Comparison of ENCODE assay signal across 14 cellular contexts in the genomic region with DNA sequence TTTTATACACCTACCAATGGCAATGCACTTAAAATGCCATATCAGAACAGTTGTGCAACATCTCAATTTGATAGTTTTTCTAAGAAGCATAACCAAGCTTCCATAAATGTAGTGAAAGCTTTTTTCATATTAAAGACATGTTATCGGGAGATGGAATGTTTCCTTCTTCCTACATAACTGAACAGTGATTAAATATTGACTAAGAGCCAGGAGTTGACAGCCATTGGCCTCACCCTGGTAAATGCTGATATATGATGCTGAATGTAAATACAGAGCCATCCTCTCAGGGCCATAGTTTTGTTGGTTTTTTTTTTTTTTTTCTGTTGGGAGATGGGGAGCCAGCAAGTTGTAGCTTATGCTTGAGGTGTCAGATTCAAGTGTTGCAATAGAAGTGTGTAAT. TPM values are rescaled to one million over a fixed set of nuclear protein-coding genes. Genes with fewer than 3 reads are reported as not detected.
DNase-seq lines count a peak whose midpoint lies in the region; ATAC-seq, FAIRE-seq and TF ChIP-seq lines count a peak whose summit lies in the region.
"Had no signal": no experiment of that assay in that cellular context is flagged by ENCODE, and none has a peak within 500 bp of the region (broad histone marks: within the 10 kb centered on the region; RNA-seq: fewer than 3 reads in every experiment).

No MANE protein-coding gene starts in this region.

- H3F3A ChIP-seq in PC-9 (ENCODE audit: insufficient read depth, low read depth) (peaks cover 43% of the 10 kb centered on the region), smooth muscle cell (ENCODE audit: low read depth) (peaks cover 4% of the 10 kb centered on the region)

- H3K27me3 ChIP-seq in PC-9 (ENCODE audit: insufficient read depth, low read depth) (no peaks in the 10 kb centered on the region), esophagus squamous epithelium (no peaks in the 10 kb centered on the region), smooth muscle cell (ENCODE audit: low read depth) (no peaks in the 10 kb centered on the region)
- H3K27me3 ChIP-seq: thyroid gland had no signal

- TF ChIP-seq CTCF in PC-9 (conservative IDR thresholded peaks at IDR 0.05) (no peak), esophagus squamous epithelium (IDR thresholded peaks at IDR 0.05) (no peak), smooth muscle cell (IDR thresholded peaks at IDR 0.05; ENCODE audit: borderline replicate concordance, insufficient read depth, poor library complexity, severe bottlenecking) (no peak)

- H3K79me2 ChIP-seq in PC-9 (ENCODE audit: low read depth) (peaks cover 66% of the 10 kb centered on the region), smooth muscle cell (ENCODE audit: low read depth) (peaks cover 68% of the 10 kb centered on the region)

- ATAC-seq in HG02852 (IDR thresholded peaks at IDR 0.05; ENCODE audit: unreplicated experiment): no peak
- ATAC-seq: sciatic nerve had no signal

- H2AFZ ChIP-seq in PC-9 (no peak overlapping the region), smooth muscle cell (ENCODE audit: low read depth) (no peak overlapping the region)

- H3K9me3 ChIP-seq in PC-9 (ENCODE audit: insufficient read depth, low read depth) (no peaks in the 10 kb centered on the region), esophagus squamous epithelium (no peaks in the 10 kb centered on the region), smooth muscle cell (replicated peaks; ENCODE audit: low read depth) (no peaks in the 10 kb centered on the region)
- H3K9me3 ChIP-seq: thyroid gland had no signal

- H3K9me2 ChIP-seq in PC-9 (ENCODE audit: insufficient read depth): no peaks in the 10 kb centered on the region

- H3K9ac ChIP-seq in smooth muscle cell (ENCODE audit: low read depth): peak overlapping the region; percentile 68

- POLR2A ChIA-PET in PC-9 (lab: Charles Lee; ENCODE audit: unreplicated experiment): interaction anchor here (0.6 kb wide), 1 partner anchor 22 kb away, joined by 14 read pairs; no protein-coding TSS in a partner anchor

- DNase-seq in HTR-8/SVneo (ENCODE audit: insufficient read length, low spot score) (peak; percentile 48), PC-9 (peak in 1 of 2 experiments; percentile 97), esophagus squamous epithelium (lab: John Stamatoyannopoulos, UW) (no peak), smooth muscle cell (lab: John Stamatoyannopoulos, UW; ENCODE audit: unreplicated experiment) (no peak), GOT3 (lab: John Stamatoyannopoulos, UW) (no peak), AG08395 (ENCODE audit: low spot score) (no peak), KG1 (lab: John Stamatoyannopoulos, UW) (no peak)
- DNase-seq: Calu3, Karpas-422, NCI-H524, thyroid gland, WERI-Rb-1 had no signal

- FAIRE-seq in HTR-8/SVneo (lab: Jason Lieb, UNC): no peak

- no peak overlapping the region for H3K4me3 ChIP-seq in PC-9
- no peak overlapping the region for H3K4me3 ChIP-seq in esophagus squamous epithelium
- no peak overlapping the region for H3K4me3 ChIP-seq in smooth muscle cell
- H3K4me3 ChIP-seq: thyroid gland had no signal

- BruUV-seq in PC-9 (replicated peaks; lab: Mats Ljungman, UMichigan): no TSS peak

- H3K27ac ChIP-seq in PC-9 (peak overlapping the region; percentile 90; the same call in 1 of the 2 replicates), esophagus squamous epithelium (peak overlapping the region in 3 of 4 donors; percentile 73 to 82 (median 76)), smooth muscle cell (ENCODE audit: low read depth) (peak overlapping the region; percentile 95)
- H3K27ac ChIP-seq: thyroid gland, WERI-Rb-1 had no signal

- peaks cover 64% of the 10 kb centered on the region for H3K4me1 ChIP-seq in PC-9 (replicated peaks; ENCODE audit: insufficient read depth)
- peaks cover 17 to 90% (median 31%) of the 10 kb centered on the region in 3 donors for H3K4me1 ChIP-seq in esophagus squamous epithelium
- H3K4me1 ChIP-seq in smooth muscle cell (ENCODE audit: low read depth): peaks cover 23% of the 10 kb centered on the region

- H4K20me1 ChIP-seq in PC-9 (ENCODE audit: insufficient read depth) (no peaks in the 10 kb centered on the region), smooth muscle cell (ENCODE audit: low read depth) (peaks cover 42% of the 10 kb centered on the region)

- intact Hi-C loops in PC-9 (cut with micrococcal nuclease; ENCODE audit: unreplicated experiment) (no loop called here), esophagus squamous epithelium (cut with DNase I) (no loop called here)

- H3K36me3 ChIP-seq in PC-9 (ENCODE audit: low read depth): no peaks in the 10 kb centered on the region
- H3K36me3 ChIP-seq in esophagus squamous epithelium: no peaks in the 10 kb centered on the region
- no peaks in the 10 kb centered on the region for H3K36me3 ChIP-seq in smooth muscle cell (ENCODE audit: low read depth)
- H3K36me3 ChIP-seq: thyroid gland, WERI-Rb-1 had no signal

- CTCF ChIA-PET in PC-9 (lab: Charles Lee): interaction anchor here (0.5 to 0.8 kb wide), 3 partner anchors 20 to 305 kb away, joined by 3 to 8 read pairs (median 5); no protein-coding TSS in a partner anchor

- no peak for TF ChIP-seq POLR2A in esophagus squamous epithelium (IDR thresholded peaks at IDR 0.05)

- H3K4me2 ChIP-seq in PC-9 (peak overlapping the region; percentile 72), smooth muscle cell (peak overlapping the region; percentile 51)

- WGBS in esophagus squamous epithelium, 2 donors: 19 to 38% methylated on average over 1 of the region's 1 CpG
- 51% methylated on average over 1 of the region's 1 CpG for WGBS in smooth muscle cell (ENCODE audit: low lambda C conversion rate)

RNA-seq across cellular contexts. Expression of a gene that starts 54.4 kb away (rescaled TPM):
- total RNA-seq in PC-9 (2021) (4.9 and 5.3 TPM in 2 replicates), esophagus squamous epithelium (1 to 10 TPM in 2 of 4 donors, under 1 TPM in 2; 0.30 to 5.5 (median 0.83) TPM), smooth muscle cell (2.4 and 12.4 TPM in 2 replicates)
- 3.5 and 5.1 TPM in 2 replicates for polyA plus RNA-seq in smooth muscle cell
